9 cellular contexts compared by ENCODE assay signal in the genomic region with DNA sequence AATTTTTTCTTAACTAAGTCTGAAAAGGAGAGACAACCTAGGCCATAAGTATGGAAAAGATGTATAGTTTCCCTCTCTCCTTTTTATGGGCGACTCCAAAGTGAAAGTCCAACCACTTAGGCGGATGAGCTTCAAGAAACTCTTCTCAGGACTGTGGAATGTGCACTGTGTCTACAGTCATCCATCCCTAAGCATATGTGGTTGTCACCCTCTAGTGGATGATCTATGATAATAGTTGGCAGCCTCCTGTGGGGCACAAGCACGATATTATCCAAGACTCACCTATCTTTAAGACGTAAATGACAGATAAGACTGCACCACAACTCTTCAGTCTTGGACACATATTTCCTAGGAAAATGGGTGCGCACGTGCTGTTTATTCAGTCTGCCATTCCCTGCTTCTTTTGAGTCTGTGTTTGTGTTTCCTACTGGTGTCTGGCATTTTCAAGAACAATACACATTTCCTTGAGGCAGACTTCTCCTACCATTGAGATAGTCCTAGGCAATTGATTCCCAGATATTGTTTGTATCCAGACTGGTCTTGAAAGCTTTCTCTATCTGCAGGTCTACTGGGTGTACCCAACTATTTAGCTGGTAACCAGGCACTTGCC.
A peak's percentile ranks its signal among the peaks of the same experiment; 100 is the strongest.
DNase-seq lines count a peak whose midpoint lies in the region; ATAC-seq and TF ChIP-seq lines count a peak whose summit lies in the region.
"Had no signal": no experiment of that assay in that cellular context is flagged by ENCODE, and none has a peak within 500 bp of the region (broad histone marks: within the 10 kb centered on the region; RNA-seq: fewer than 3 reads in every experiment).

No MANE protein-coding gene starts in this region.

- no peaks in the 10 kb centered on the region for H3K9me3 Mint-ChIP-seq in immature natural killer cell
- H3K9me3 Mint-ChIP-seq: memory B cell had no signal

- no peaks in the 10 kb centered on the region for H3K27me3 ChIP-seq in body of pancreas

- ATAC-seq in HG03097 (IDR thresholded peaks at IDR 0.05; ENCODE audit: low FRiP score, unreplicated experiment) (peak; percentile 73), body of pancreas (peak; percentile 73), GM21737 (IDR thresholded peaks at IDR 0.05; ENCODE audit: unreplicated experiment) (no peak)
- peak; percentile 66 for ATAC-seq in stimulated activated naive CD8-positive, alpha-beta T cell treated with anti-CD3 and anti-CD28 coated beads, Interleukin-15, Interleukin-2, amounts not matched to agents 100 U/mL and 50 U/mL, for 24 hours

- peaks cover 8 to 22% of the 10 kb centered on the region in 2 donors for H3K4me1 Mint-ChIP-seq in immature natural killer cell
- H3K4me1 Mint-ChIP-seq: memory B cell had no signal

- TF ChIP-seq CTCF in AG09309 (IDR thresholded peaks at IDR 0.05; ENCODE audit: control insufficient read depth, insufficient read depth, low read depth, low read length, missing control alignments) (peak; percentile 77), GM13977 (IDR thresholded peaks at IDR 0.05; ENCODE audit: extremely low read depth, insufficient read depth, missing control alignments) (peak; percentile 66), body of pancreas (IDR thresholded peaks at IDR 0.05) (peak; percentile 58 to 90 (median 89))

- H3K4me3 ChIP-seq in AG09309 (ENCODE audit: control insufficient read depth, low read depth, low read length) (no peak overlapping the region), body of pancreas (no peak overlapping the region)

- H3K27ac ChIP-seq in body of pancreas = no peak overlapping the region

- intact Hi-C loops in body of pancreas (cut with DNase I) = loop anchor here (10.0 kb wide), 1 partner anchor 388 kb away; no protein-coding TSS in a partner anchor

- peak; percentile 81 for DNase-seq in AG09309 (ENCODE audit: low read depth)
- peak; percentile 75 for DNase-seq in GM13977 (ENCODE audit: low spot score)
- DNase-seq in NCI-H748 (lab: John Stamatoyannopoulos, UW; ENCODE audit: unreplicated experiment) = peak; percentile 59
- peak; percentile 36 to 63 (median 44) for DNase-seq in body of pancreas
- peak; percentile 53 to 69 (median 64) for DNase-seq in immature natural killer cell
- DNase-seq in stimulated activated naive CD8-positive, alpha-beta T cell treated with anti-CD3 and anti-CD28 coated beads, Interleukin-15, Interleukin-2, amounts not matched to agents 100 U/mL and 50 U/mL, for 24 hours = no peak

- H3K27ac Mint-ChIP-seq in immature natural killer cell = no peak overlapping the region
- H3K27ac Mint-ChIP-seq: memory B cell had no signal

- H3K36me3 ChIP-seq in body of pancreas (replicated peaks in 1 of 2; ENCODE audit: insufficient read depth in 1 of 2, low read depth in 2 of 2) = no peaks in the 10 kb centered on the region

- no peak overlapping the region for H3K4me3 Mint-ChIP-seq in immature natural killer cell
- H3K4me3 Mint-ChIP-seq: memory B cell had no signal

- no peaks in the 10 kb centered on the region for H3K36me3 Mint-ChIP-seq in immature natural killer cell
- H3K36me3 Mint-ChIP-seq: memory B cell had no signal

- H3K27me3 Mint-ChIP-seq in immature natural killer cell (ENCODE audit: low read depth in 3 of 3) = peaks cover 2 to 38% (median 14%) of the 10 kb centered on the region in 3 donors

- H3K9me3 ChIP-seq in body of pancreas = no peaks in the 10 kb centered on the region

- H3K4me1 ChIP-seq in body of pancreas = peaks cover 16% of the 10 kb centered on the region

- no peak for TF ChIP-seq POLR2A in body of pancreas (IDR thresholded peaks at IDR 0.05)

- WGBS in body of pancreas, 2 donors = 1% methylated on average over 6 of the region's 6 CpGs

- in situ Hi-C loops in GM13977 (cut with MboI; ENCODE audit: low pct_unique_long_range_greater_than_20kb, low sequenced_read_pairs, unreplicated experiment) = loop anchor here (25.0 kb wide), 1 partner anchor 651 kb away; no protein-coding TSS in a partner anchor
